ENCODE assay signal across 8 cellular contexts in genomic region chr9:114385412-114386181, GRCh38. TPM values are rescaled to one million over a fixed set of nuclear protein-coding genes. Genes with fewer than 3 reads are reported as not detected.
DNase-seq lines count a peak whose midpoint lies in the region; ATAC-seq and TF ChIP-seq lines count a peak whose summit lies in the region.

No MANE protein-coding gene starts in this region.

- no peaks in the 10 kb centered on the region for H3K4me1 Mint-ChIP-seq in Caco-2 (ENCODE audit: low read depth, unreplicated experiment)
- peaks cover 54% of the 10 kb centered on the region for H3K4me1 Mint-ChIP-seq in activated CD4-positive, alpha-beta T cell treated with anti-CD3 and anti-CD28 coated beads, Interleukin-2, amount 10 ng/mL, durations not matched to agents 7 days and 5 days
- H3K4me1 Mint-ChIP-seq in dendritic cell treated with granulocyte-macrophage colony-stimulating factor and Interleukin-4, amounts not matched to agents 40 ng/mL and 50 ng/mL, for 4 days (ENCODE audit: low read depth) = peaks cover 84% of the 10 kb centered on the region

- ATAC-seq in GM21723 (IDR thresholded peaks at IDR 0.05; ENCODE audit: unreplicated experiment) = peak; percentile 76

- H3K27me3 Mint-ChIP-seq in Caco-2 (ENCODE audit: insufficient read depth, unreplicated experiment) = no peaks in the 10 kb centered on the region
- no peaks in the 10 kb centered on the region for H3K27me3 Mint-ChIP-seq in activated CD4-positive, alpha-beta T cell treated with anti-CD3 and anti-CD28 coated beads, Interleukin-2, amount 10 ng/mL, durations not matched to agents 7 days and 5 days
- no peaks in the 10 kb centered on the region for H3K27me3 Mint-ChIP-seq in dendritic cell treated with granulocyte-macrophage colony-stimulating factor and Interleukin-4, amounts not matched to agents 40 ng/mL and 50 ng/mL, for 4 days

- no peak overlapping the region for H3K4me3 ChIP-seq in Caco-2 (ENCODE audit: low read depth, low read length)

- no peaks in the 10 kb centered on the region for H3K4me1 ChIP-seq in Caco-2

- TF ChIP-seq CTCF in Caco-2 (IDR thresholded peaks at IDR 0.05; ENCODE audit: insufficient read depth in 1 of 2, low read depth in 1 of 2, low read length in 1 of 2, severe bottlenecking in 1 of 2, unreplicated experiment in 1 of 2) = no peak

- no peaks in the 10 kb centered on the region for H3K9me3 ChIP-seq in Caco-2

- DNase-seq in Caco-2 = no peak
- peak; percentile 94 for DNase-seq in LHCN-M2 (ENCODE audit: low read depth)
- peak; percentile 96 for DNase-seq in activated CD4-positive, alpha-beta T cell treated with anti-CD3 and anti-CD28 coated beads, Interleukin-2, amount 10 ng/mL, durations not matched to agents 7 days and 5 days
- peak; percentile 60 for DNase-seq in midbrain (lab: John Stamatoyannopoulos, UW)
- peak; percentile 90 for DNase-seq in stimulated activated CD8-positive, alpha-beta memory T cell treated with anti-CD3 and anti-CD28 coated beads, Interleukin-4, amount 100 ng/mL, for 48 hours
- DNase-seq in NCI-H1048 (lab: John Stamatoyannopoulos, UW) = no peak

- no peaks in the 10 kb centered on the region for H3K9me3 Mint-ChIP-seq in Caco-2 (ENCODE audit: unreplicated experiment)
- H3K9me3 Mint-ChIP-seq in activated CD4-positive, alpha-beta T cell treated with anti-CD3 and anti-CD28 coated beads, Interleukin-2, amount 10 ng/mL, durations not matched to agents 7 days and 5 days = no peaks in the 10 kb centered on the region
- no peaks in the 10 kb centered on the region for H3K9me3 Mint-ChIP-seq in dendritic cell treated with granulocyte-macrophage colony-stimulating factor and Interleukin-4, amounts not matched to agents 40 ng/mL and 50 ng/mL, for 4 days

- no peaks in the 10 kb centered on the region for H3K27me3 ChIP-seq in Caco-2 (replicated peaks; ENCODE audit: control insufficient read depth, insufficient read depth, low read length)

- H3K36me3 ChIP-seq in Caco-2 (ENCODE audit: control insufficient read depth, insufficient read depth, low read length) = no peaks in the 10 kb centered on the region

- intact Hi-C loops in Caco-2 (cut with micrococcal nuclease; ENCODE audit: unreplicated experiment) = no loop called here
- intact Hi-C loops in dendritic cell treated with granulocyte-macrophage colony-stimulating factor and Interleukin-4, amounts not matched to agents 40 ng/mL and 50 ng/mL, for 4 days (cut with micrococcal nuclease) = loop anchor here (1.0 kb wide), 1 partner anchor 12 kb away; no protein-coding TSS in a partner anchor

- no TSS peak for BruUV-seq in Caco-2 (replicated peaks; lab: Mats Ljungman, UMichigan)

- H3K27ac Mint-ChIP-seq in Caco-2 (ENCODE audit: unreplicated experiment) = peak overlapping the region; percentile 45
- peak overlapping the region; percentile 91 for H3K27ac Mint-ChIP-seq in activated CD4-positive, alpha-beta T cell treated with anti-CD3 and anti-CD28 coated beads, Interleukin-2, amount 10 ng/mL, durations not matched to agents 7 days and 5 days
- peak overlapping the region; percentile 95 for H3K27ac Mint-ChIP-seq in dendritic cell treated with granulocyte-macrophage colony-stimulating factor and Interleukin-4, amounts not matched to agents 40 ng/mL and 50 ng/mL, for 4 days

- CTCF ChIA-PET in Caco-2 (lab: Charles Lee) = no interaction called here
- CTCF ChIA-PET in activated CD4-positive, alpha-beta T cell treated with anti-CD3 and anti-CD28 coated beads, Interleukin-2, amount 10 ng/mL, durations not matched to agents 7 days and 5 days (lab: Charles Lee) = interaction anchor here (0.6 to 6.4 kb wide), 17 partner anchors 9 to 1059 kb away, joined by 3 to 45 read pairs (median 5); no protein-coding TSS in a partner anchor

- POLR2A ChIA-PET in Caco-2 (lab: Charles Lee) = no interaction called here
- POLR2A ChIA-PET in activated CD4-positive, alpha-beta T cell treated with anti-CD3 and anti-CD28 coated beads, Interleukin-2, amount 10 ng/mL, durations not matched to agents 7 days and 5 days (lab: Charles Lee) = interaction anchor here (0.6 to 1.9 kb wide), 3 partner anchors 13 to 30 kb away, joined by 3 to 10 read pairs (median 7); no protein-coding TSS in a partner anchor

- H3K4me3 Mint-ChIP-seq in Caco-2 (ENCODE audit: unreplicated experiment) = no peak overlapping the region
- peak overlapping the region; percentile 99 for H3K4me3 Mint-ChIP-seq in activated CD4-positive, alpha-beta T cell treated with anti-CD3 and anti-CD28 coated beads, Interleukin-2, amount 10 ng/mL, durations not matched to agents 7 days and 5 days
- peak overlapping the region; percentile 96 for H3K4me3 Mint-ChIP-seq in dendritic cell treated with granulocyte-macrophage colony-stimulating factor and Interleukin-4, amounts not matched to agents 40 ng/mL and 50 ng/mL, for 4 days

- H3K36me3 Mint-ChIP-seq in Caco-2 (ENCODE audit: insufficient read depth, unreplicated experiment) = peaks cover 6% of the 10 kb centered on the region
- peaks cover 86% of the 10 kb centered on the region for H3K36me3 Mint-ChIP-seq in activated CD4-positive, alpha-beta T cell treated with anti-CD3 and anti-CD28 coated beads, Interleukin-2, amount 10 ng/mL, durations not matched to agents 7 days and 5 days (ENCODE audit: low read depth)
- peaks cover 80% of the 10 kb centered on the region for H3K36me3 Mint-ChIP-seq in dendritic cell treated with granulocyte-macrophage colony-stimulating factor and Interleukin-4, amounts not matched to agents 40 ng/mL and 50 ng/mL, for 4 days (ENCODE audit: low read depth)

RNA-seq across cellular contexts. Expression of gene AKNA, which starts 2.2 kb away (rescaled TPM):
- total RNA-seq in Caco-2 (2022) (43.0 and 57.8 TPM in 2 replicates), LHCN-M2 (2014; rRNA removed) (3.3 and 3.7 TPM in 2 replicates)
- polyA plus RNA-seq in LHCN-M2 (2012) = 3.2 TPM
- 100 to 1,000 TPM; 300 to 364 TPM for total RNA-seq in activated CD4-positive, alpha-beta T cell treated with anti-CD3 and anti-CD28 coated beads, Interleukin-2, amount 10 ng/mL, durations not matched to agents 7 days and 5 days

RNA-seq across cellular contexts. Expression of gene ORM2, which starts 55.9 kb away (rescaled TPM):
- total RNA-seq in Caco-2 (2022) (45.5 and 46.0 TPM in 2 replicates), LHCN-M2 (2014; rRNA removed) (not detected in 2 replicates)
- polyA plus RNA-seq in LHCN-M2 (2012) = not detected
- total RNA-seq in activated CD4-positive, alpha-beta T cell treated with anti-CD3 and anti-CD28 coated beads, Interleukin-2, amount 10 ng/mL, durations not matched to agents 7 days and 5 days = not detected

Comparison
In these comparisons a context has a peak if more than half of its experiments do, and no peak if none do; other contexts are left out.
1. DNase-seq: peak in LHCN-M2 (single experiment), activated CD4-positive, alpha-beta T cell treated with anti-CD3 and anti-CD28 coated beads, Interleukin-2, amount 10 ng/mL, durations not matched to agents 7 days and 5 days (single experiment), midbrain (single experiment) and stimulated activated CD8-positive, alpha-beta memory T cell treated with anti-CD3 and anti-CD28 coated beads, Interleukin-4, amount 100 ng/mL, for 48 hours (single experiment); none in Caco-2 (0 of 2) and NCI-H1048 (single experiment).
2. H3K27ac Mint-ChIP-seq: peak in every context shown above with its lines; median percentile 95 in dendritic cell treated with granulocyte-macrophage colony-stimulating factor and Interleukin-4, amounts not matched to agents 40 ng/mL and 50 ng/mL, for 4 days; 91 in activated CD4-positive, alpha-beta T cell treated with anti-CD3 and anti-CD28 coated beads, Interleukin-2, amount 10 ng/mL, durations not matched to agents 7 days and 5 days; 45 in Caco-2.
3. RNA of gene ORM2, which starts 55.9 kb away (total RNA-seq): 45.5 to 46.0 TPM in Caco-2; not detected in LHCN-M2 and not detected in activated CD4-positive, alpha-beta T cell treated with anti-CD3 and anti-CD28 coated beads, Interleukin-2, amount 10 ng/mL, durations not matched to agents 7 days and 5 days; every median in the first group is over 10 times any median in the second.